ENCODE assay signal across 10 cellular contexts in the genomic region with DNA sequence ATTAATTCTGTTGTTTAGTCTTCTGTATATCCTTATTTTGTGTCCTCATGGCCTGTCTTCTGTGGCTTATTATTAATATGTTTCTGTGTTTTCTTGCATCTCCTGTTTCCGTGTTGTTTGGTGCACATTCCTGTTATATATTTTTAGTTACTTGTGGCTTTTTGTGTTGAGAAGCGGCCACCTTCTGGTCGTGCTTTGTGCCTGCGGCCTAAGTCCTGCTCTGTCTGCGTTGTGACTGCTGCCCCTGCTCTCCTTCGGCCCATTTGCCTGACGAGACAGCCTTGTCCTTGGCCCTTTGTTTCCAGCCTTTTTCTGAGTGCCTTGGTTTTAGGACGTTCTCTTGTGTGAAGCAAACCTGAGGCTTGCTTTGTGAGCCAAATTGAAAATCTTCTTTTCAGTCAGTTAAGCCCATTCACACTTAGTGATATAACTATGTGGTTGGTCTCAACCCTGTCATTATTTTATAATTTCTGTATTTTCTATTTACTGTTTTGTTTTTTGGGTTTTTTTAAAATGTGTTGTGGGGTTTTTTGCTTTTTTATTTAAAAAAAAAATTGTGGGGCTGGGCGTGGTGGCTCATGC. TPM values are rescaled to one million over a fixed set of nuclear protein-coding genes. Genes with fewer than 3 reads are reported as not detected.
A peak's percentile ranks its signal among the peaks of the same experiment; 100 is the strongest.
DNase-seq lines count a peak whose midpoint lies in the region; ATAC-seq and TF ChIP-seq lines count a peak whose summit lies in the region.
"Had no signal": no experiment of that assay in that cellular context is flagged by ENCODE, and none has a peak within 500 bp of the region (broad histone marks: within the 10 kb centered on the region; RNA-seq: fewer than 3 reads in every experiment).

No MANE protein-coding gene starts in this region.

- peaks cover 13% of the 10 kb centered on the region for H3F3A ChIP-seq in GM23248 (ENCODE audit: insufficient read depth)

- DNase-seq in BE2C (no peak), GM23248 (peak; percentile 35), kidney epithelial cell (ENCODE audit: low read depth) (no peak), hippocampal formation (lab: John Stamatoyannopoulos, UW) (no peak)
- no peak for DNase-seq in activated T-cell treated with anti-CD3 and anti-CD28 coated beads, Interleukin-2, amount 50 U/mL, for 4 hours

- H3K4me1 ChIP-seq in BE2C (peaks cover 13% of the 10 kb centered on the region; the same call in 1 of the 2 replicates), GM23248 (ENCODE audit: insufficient read depth) (peaks cover 15% of the 10 kb centered on the region; the same call in 1 of the 2 replicates)
- H3K4me1 ChIP-seq: Peyer's patch, prostate gland had no signal

- H3K4me1 Mint-ChIP-seq in activated T-cell treated with anti-CD3 and anti-CD28 coated beads, Interleukin-2, amount 50 U/mL, for 4 hours (ENCODE audit: low read depth) = peaks cover 27% of the 10 kb centered on the region

- H3K27me3 ChIP-seq in BE2C = no peaks in the 10 kb centered on the region
- H3K27me3 ChIP-seq in GM23248 (replicated peaks; ENCODE audit: insufficient read depth) = no peaks in the 10 kb centered on the region
- H3K27me3 ChIP-seq in kidney epithelial cell (ENCODE audit: control insufficient read depth, insufficient read depth, low read length) = no peaks in the 10 kb centered on the region
- H3K27me3 ChIP-seq: Peyer's patch had no signal

- H3K9me2 ChIP-seq in GM23248 (ENCODE audit: insufficient read depth) = no peaks in the 10 kb centered on the region

- peaks cover 51% of the 10 kb centered on the region for H3K79me2 ChIP-seq in GM23248 (ENCODE audit: insufficient read depth)

- WGBS in GM23248 (ENCODE audit: low coverage in 1 of 2, low lambda C conversion rate in 2 of 2, missing lambda C conversion rate in 2 of 2), 2 experiments = 71 to 73% methylated on average over 9 of the region's 9 CpGs

- H3K27me3 Mint-ChIP-seq in activated T-cell treated with anti-CD3 and anti-CD28 coated beads, Interleukin-2, amount 50 U/mL, for 4 hours (ENCODE audit: low read depth) = no peaks in the 10 kb centered on the region

- H3K36me3 ChIP-seq in BE2C = peaks cover 36% of the 10 kb centered on the region
- 0 out of 2 replicates have a peak, but pooled peaks cover 3% of the 10 kb centered on the region for H3K36me3 ChIP-seq in GM23248 (ENCODE audit: low read depth)
- peaks cover 2% of the 10 kb centered on the region for H3K36me3 ChIP-seq in kidney epithelial cell (ENCODE audit: control insufficient read depth, insufficient read depth, low read length)
- H3K36me3 ChIP-seq: prostate gland had no signal

- H3K27ac ChIP-seq in GM23248 = no peak overlapping the region
- no peak overlapping the region for H3K27ac ChIP-seq in VCaP
- H3K27ac ChIP-seq: Peyer's patch, prostate gland had no signal

- no peaks in the 10 kb centered on the region for H3K9me3 Mint-ChIP-seq in activated T-cell treated with anti-CD3 and anti-CD28 coated beads, Interleukin-2, amount 50 U/mL, for 4 hours

- no peak overlapping the region for H3K9ac ChIP-seq in GM23248

- no peaks in the 10 kb centered on the region for H3K9me3 ChIP-seq in BE2C
- no peaks in the 10 kb centered on the region for H3K9me3 ChIP-seq in GM23248 (ENCODE audit: low read depth)
- H3K9me3 ChIP-seq: Peyer's patch, prostate gland had no signal

- no peak overlapping the region for H3K4me2 ChIP-seq in GM23248 (ENCODE audit: unreplicated experiment)

- H3K4me3 Mint-ChIP-seq in activated T-cell treated with anti-CD3 and anti-CD28 coated beads, Interleukin-2, amount 50 U/mL, for 4 hours = no peak overlapping the region

- H3K4me3 ChIP-seq in BE2C (ENCODE audit: low read depth, low read length) (no peak overlapping the region), GM23248 (no peak overlapping the region), kidney epithelial cell (ENCODE audit: low read depth, low read length) (no peak overlapping the region)
- H3K4me3 ChIP-seq: Peyer's patch, prostate gland had no signal

- H4K20me1 ChIP-seq in GM23248 (ENCODE audit: insufficient read depth) = no peaks in the 10 kb centered on the region

- in situ Hi-C loops in GM23248 (cut with MboI) = no loop called here

- no peak overlapping the region for H2AFZ ChIP-seq in GM23248

- TF ChIP-seq CTCF in BE2C (IDR thresholded peaks at IDR 0.05; ENCODE audit: low read depth, low read length) = peak; percentile 55
- TF ChIP-seq CTCF in VCaP (conservative IDR thresholded peaks at IDR 0.05) = peak; percentile 70
- TF ChIP-seq CTCF in kidney epithelial cell (IDR thresholded peaks at IDR 0.05; ENCODE audit: insufficient read depth, low read length, poor library complexity, severe bottlenecking) = peak; percentile 39

- H3K36me3 Mint-ChIP-seq in activated T-cell treated with anti-CD3 and anti-CD28 coated beads, Interleukin-2, amount 50 U/mL, for 4 hours (ENCODE audit: insufficient read depth) = peaks cover 10% of the 10 kb centered on the region

- ATAC-seq in HG03135 (IDR thresholded peaks at IDR 0.05; ENCODE audit: unreplicated experiment) (no peak), HG02623 (IDR thresholded peaks at IDR 0.05; ENCODE audit: unreplicated experiment) (no peak)
- ATAC-seq in activated T-cell treated with anti-CD3 and anti-CD28 coated beads, Interleukin-2, amount 50 U/mL, for 4 hours = no peak

RNA-seq across cellular contexts. Expression of gene TNIP2, which starts 43.8 kb away (rescaled TPM):
- polyA plus RNA-seq in BE2C (2012; ENCODE audit: insufficient read depth, insufficient read length, low read depth) = 47.1 TPM
- 55.2 and 64.6 TPM in 2 replicates for total RNA-seq in GM23248 (2014; rRNA removed; shearing (Covaris generic))
- 40.6 and 41.0 TPM in 2 replicates for polyA plus RNA-seq in GM23248 (2016; fragmentation: Nextera tagmentation; extraction: Ambion mirVana)
- 76.8 and 87.8 TPM in 2 replicates for total RNA-seq in kidney epithelial cell
- 100 to 1,000 TPM in 2 of 3 donors, 10 to 100 TPM in 1; 95.4 to 116 (median 101) TPM for total RNA-seq in activated T-cell treated with anti-CD3 and anti-CD28 coated beads, Interleukin-2, amount 50 U/mL, for 4 hours
